In the genomic region with DNA sequence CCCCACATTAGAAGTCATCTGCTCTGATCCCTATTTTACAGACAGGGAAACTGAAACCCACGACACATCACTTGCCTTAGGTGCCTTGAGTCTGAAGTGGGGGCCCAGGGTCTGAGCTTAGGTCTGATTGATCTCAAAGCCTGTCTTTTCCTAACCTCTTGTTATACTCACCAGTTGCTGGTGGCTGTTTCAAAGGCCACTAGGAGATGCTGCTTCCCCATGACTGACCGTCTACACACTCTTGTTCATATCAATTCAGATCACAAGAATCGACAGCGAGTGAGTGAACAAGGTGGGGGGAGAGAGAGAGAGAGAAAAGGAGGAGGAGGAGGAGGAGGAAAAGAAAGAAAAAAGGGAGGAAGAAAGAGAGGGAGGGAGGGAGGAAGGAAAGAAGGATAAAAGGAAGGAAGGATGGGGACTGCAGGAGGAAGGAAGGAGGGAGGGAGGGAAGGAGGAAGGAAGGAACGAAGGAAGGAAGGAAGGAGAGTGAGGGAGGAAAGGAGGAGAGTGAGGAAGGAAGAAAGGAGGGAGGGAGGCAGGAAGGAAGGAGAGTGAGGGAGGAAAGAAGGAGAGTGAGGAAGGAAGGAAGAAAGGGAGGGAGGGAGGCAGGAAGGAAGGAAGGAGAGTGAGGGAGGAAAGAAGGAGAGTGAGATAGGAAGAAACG, we compare ENCODE assay signal across 14 cellular contexts. TPM values are rescaled to one million over a fixed set of nuclear protein-coding genes. Genes with fewer than 3 reads are reported as not detected.
DNase-seq lines count a peak whose midpoint lies in the region; ATAC-seq, FAIRE-seq and TF ChIP-seq lines count a peak whose summit lies in the region.
"Had no signal": no experiment of that assay in that cellular context is flagged by ENCODE, and none has a peak within 500 bp of the region (broad histone marks: within the 10 kb centered on the region; RNA-seq: fewer than 3 reads in every experiment).

No MANE protein-coding gene starts in this region.

- H3K27ac ChIP-seq in C4-2B (no peak overlapping the region), heart right ventricle (no peak overlapping the region), brain microvascular endothelial cell (no peak overlapping the region)
- H3K27ac ChIP-seq: skin epidermis had no signal

- intact Hi-C loops in heart right ventricle (cut with DNase I), result loop anchor here in 6 of 10 donors (5.0 to 10.0 kb wide), 3 partner anchors 177 to 185 kb away; no protein-coding TSS in a partner anchor

- TF ChIP-seq POLR2A in GM12892 (IDR thresholded peaks at IDR 0.05; ENCODE audit: low read depth, low read length), result no peak

- TF ChIP-seq CTCF in C4-2B (conservative IDR thresholded peaks at IDR 0.05) (peak; percentile 37), GM13976 (IDR thresholded peaks at IDR 0.05; ENCODE audit: borderline replicate concordance, control extremely low read depth, extremely low read depth, insufficient read depth, missing control alignments) (peak; percentile 2), heart right ventricle (IDR thresholded peaks at IDR 0.05) (peak in 1 of 9 donors; percentile 19), brain microvascular endothelial cell (IDR thresholded peaks at IDR 0.05; ENCODE audit: low read depth, low read length, missing control alignments) (no peak)

- H3K4me1 Mint-ChIP-seq in T-helper 17 cell, result peaks cover 15% of the 10 kb centered on the region
- H3K4me1 Mint-ChIP-seq in effector memory CD8-positive, alpha-beta T cell (ENCODE audit: low read depth in 2 of 2), result peaks cover 19 to 23% of the 10 kb centered on the region in 2 donors

- no peak overlapping the region for H3K4me3 ChIP-seq in heart right ventricle
- H3K4me3 ChIP-seq in brain microvascular endothelial cell (ENCODE audit: low read depth, low read length), result no peak overlapping the region
- H3K4me3 ChIP-seq: skin epidermis had no signal

- peaks cover 11% of the 10 kb centered on the region for H3K27me3 Mint-ChIP-seq in T-helper 17 cell
- peaks cover 23 to 58% of the 10 kb centered on the region in 2 donors for H3K27me3 Mint-ChIP-seq in effector memory CD8-positive, alpha-beta T cell

- H3K27ac Mint-ChIP-seq in T-helper 17 cell, result peak overlapping the region; percentile 87
- peak overlapping the region; percentile 0 to 68 for H3K27ac Mint-ChIP-seq in effector memory CD8-positive, alpha-beta T cell

- peak overlapping the region; percentile 4 for H3K4me3 Mint-ChIP-seq in T-helper 17 cell
- H3K4me3 Mint-ChIP-seq in effector memory CD8-positive, alpha-beta T cell, result peak overlapping the region in 1 of 2 donors; percentile 58

- 23 to 46% methylated on average over 6 of the region's 6 CpGs for WGBS in heart right ventricle, 2 donors

- ATAC-seq in T-helper 17 cell, result no peak
- ATAC-seq in effector memory CD8-positive, alpha-beta T cell (replicated peaks), result peak; percentile 59
- no peak for ATAC-seq in heart right ventricle
- no peak for ATAC-seq in GM21825 (IDR thresholded peaks at IDR 0.05; ENCODE audit: unreplicated experiment)

- in situ Hi-C loops in GM13976 (cut with MboI; ENCODE audit: low sequenced_read_pairs, unreplicated experiment), result no loop called here
- in situ Hi-C loops in brain microvascular endothelial cell (cut with HindIII; ENCODE audit: low pct_ligation_motif_present, low sequenced_read_pairs), result no loop called here

- H3K9me3 ChIP-seq in T-helper 17 cell (ENCODE audit: control insufficient read depth, low read length, poor library complexity, severe bottlenecking), result no peaks in the 10 kb centered on the region
- no peaks in the 10 kb centered on the region for H3K9me3 ChIP-seq in heart right ventricle

- peaks cover 0 to 6% (median 0%) of the 10 kb centered on the region in 9 donors for H3K4me1 ChIP-seq in heart right ventricle

- H3K36me3 ChIP-seq in heart right ventricle (no peaks in the 10 kb centered on the region), brain microvascular endothelial cell (replicated peaks) (no peaks in the 10 kb centered on the region)

- no peaks in the 10 kb centered on the region for H3K36me3 Mint-ChIP-seq in T-helper 17 cell (ENCODE audit: low read depth)
- H3K36me3 Mint-ChIP-seq in effector memory CD8-positive, alpha-beta T cell (ENCODE audit: insufficient read depth), result peaks cover 2% of the 10 kb centered on the region

- FAIRE-seq in GM12892 (lab: Jason Lieb, UNC), result no peak

- H3K27me3 ChIP-seq in heart right ventricle, result peaks cover 0 to 45% (median 33%) of the 10 kb centered on the region in 7 donors
- H3K27me3 ChIP-seq in brain microvascular endothelial cell (replicated peaks), result no peaks in the 10 kb centered on the region

- DNase-seq in GM13976 (ENCODE audit: low spot score), result no peak
- peak in 1 of 3 donors; percentile 9 for DNase-seq in T-helper 17 cell
- peak; percentile 14 to 52 (median 24) for DNase-seq in effector memory CD8-positive, alpha-beta T cell
- DNase-seq in GM12892 (ENCODE audit: insufficient read length), result no peak
- no peak for DNase-seq in heart right ventricle
- DNase-seq in brain microvascular endothelial cell, result no peak
- DNase-seq: DMS 273 treated with DMSO at 0.1 percent for 48 hours, SHP77 treated with DMSO at 0.1 percent for 48 hours had no signal

- H3K9me3 Mint-ChIP-seq in effector memory CD8-positive, alpha-beta T cell, result no peaks in the 10 kb centered on the region

RNA-seq across cellular contexts. Expression of a gene that starts 3.3 kb away (rescaled TPM):
- total RNA-seq in T-helper 17 cell, result under 1 TPM in 1 of 2 donors, not detected in 1; 0.07 TPM
- polyA plus RNA-seq in GM12892 (2012; ENCODE audit: missing spikeins), result not detected
- total RNA-seq in heart right ventricle, result not detected
- polyA plus RNA-seq in heart right ventricle, result not detected
- total RNA-seq: LHCN-M2, lung microvascular endothelial cell had no signal

RNA-seq across cellular contexts. Expression of a gene that starts 24.7 kb away (rescaled TPM):
- total RNA-seq in T-helper 17 cell (not detected), heart right ventricle (not detected)
- not detected for polyA plus RNA-seq in GM12892 (2012; ENCODE audit: missing spikeins)
- not detected for polyA plus RNA-seq in heart right ventricle
- total RNA-seq: LHCN-M2, lung microvascular endothelial cell had no signal
- polyA plus RNA-seq: esophagus had no signal

Comparison
In these comparisons a context has a peak if more than half of its experiments do, and no peak if none do; other contexts are left out.
1. DNase-seq: peak in effector memory CD8-positive, alpha-beta T cell (3 of 3); none in GM13976 (single experiment), GM12892 (single experiment), heart right ventricle (0 of 2) and brain microvascular endothelial cell (single experiment).